In the genomic region with DNA sequence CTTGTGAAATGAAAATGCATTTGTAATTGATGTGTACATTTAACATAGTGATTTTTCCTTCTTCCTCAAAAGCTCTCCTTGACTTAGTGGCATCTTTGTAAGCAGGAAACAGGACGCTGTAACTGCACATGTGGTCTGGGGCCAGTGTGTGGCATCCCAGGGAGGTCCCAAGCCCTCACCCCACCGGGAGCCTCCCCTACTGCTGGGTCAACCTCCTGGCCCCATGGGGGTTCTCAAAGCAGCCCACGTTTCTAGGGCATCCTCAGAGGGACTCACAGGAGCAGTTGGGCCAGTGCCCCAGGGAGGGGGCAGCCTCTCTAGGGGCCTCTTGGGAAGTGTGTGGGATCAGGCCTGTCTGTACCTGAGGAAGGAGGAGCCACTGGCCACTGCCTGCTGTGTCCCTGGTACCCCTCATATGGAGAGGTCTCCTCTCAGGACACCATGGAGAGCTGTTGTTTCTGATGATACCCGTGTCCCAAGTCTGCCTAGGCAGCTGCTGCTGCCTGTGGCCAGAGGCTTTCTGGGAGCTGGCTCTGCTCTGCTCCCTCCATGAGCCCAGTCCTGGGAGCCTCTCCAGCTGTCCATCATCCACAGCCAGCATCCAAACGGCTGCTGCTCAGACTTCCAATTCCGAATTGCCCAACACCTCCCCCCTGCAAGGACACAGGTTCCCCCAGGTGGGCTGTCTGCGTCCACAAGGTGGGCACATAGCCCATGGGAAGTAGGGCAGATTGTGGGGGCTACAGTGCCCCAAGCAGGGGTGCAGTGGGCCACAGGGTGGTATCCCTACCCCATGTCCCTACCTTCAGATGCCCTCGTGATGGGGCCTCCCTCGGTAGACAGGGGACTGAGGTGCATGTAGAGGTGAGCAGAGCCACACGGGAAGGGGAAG, we compare ENCODE assay signal across 17 cellular contexts. TPM values are rescaled to one million over a fixed set of nuclear protein-coding genes. Genes with fewer than 3 reads are reported as not detected.
DNase-seq lines count a peak whose midpoint lies in the region; ATAC-seq and TF ChIP-seq lines count a peak whose summit lies in the region.
"Had no signal": no experiment of that assay in that cellular context is flagged by ENCODE, and none has a peak within 500 bp of the region (broad histone marks: within the 10 kb centered on the region; RNA-seq: fewer than 3 reads in every experiment).

No MANE protein-coding gene starts in this region.

- no CpG with 5 or more reads among the region's 10 CpGs for WGBS in neuronal stem cell (ENCODE audit: extremely low coverage in 2 of 2, insufficient read length in 2 of 2, insufficient replicate concordance in 1 of 2), 2 donors

- peak overlapping the region; percentile 68 for H2BK5ac ChIP-seq in neuronal stem cell (ENCODE audit: low read length)

- H3K79me1 ChIP-seq in neuronal stem cell (ENCODE audit: low read depth, low read length): peaks cover 2% of the 10 kb centered on the region

- H4K8ac ChIP-seq in neuronal stem cell (ENCODE audit: low read depth, low read length): no peak overlapping the region

- H3K14ac ChIP-seq in neuronal stem cell (ENCODE audit: low read length): no peak overlapping the region

- intact Hi-C loops in left ventricle myocardium inferior (cut with micrococcal nuclease): no loop called here
- intact Hi-C loops in cardiac septum (cut with DNase I): no loop called here

- no peak overlapping the region for H2AFZ ChIP-seq in neuronal stem cell (ENCODE audit: low read length)

- peak overlapping the region; percentile 41 for H3K27ac Mint-ChIP-seq in activated T-helper 17 cell treated with anti-CD3 and anti-CD28 coated beads, Interleukin-2, amount 50 U/mL, for 72 hours

- H2BK120ac ChIP-seq in neuronal stem cell (ENCODE audit: low read depth, low read length): no peak overlapping the region

- no peaks in the 10 kb centered on the region for H3K4me1 Mint-ChIP-seq in activated T-helper 17 cell treated with anti-CD3 and anti-CD28 coated beads, Interleukin-2, amount 50 U/mL, for 72 hours
- H3K4me1 Mint-ChIP-seq: CD14-positive monocyte had no signal

- H3K36me3 Mint-ChIP-seq in activated T-helper 17 cell treated with anti-CD3 and anti-CD28 coated beads, Interleukin-2, amount 50 U/mL, for 72 hours (ENCODE audit: low read depth): no peaks in the 10 kb centered on the region
- H3K36me3 Mint-ChIP-seq: CD14-positive monocyte had no signal

- no peak for ATAC-seq in activated T-helper 17 cell treated with anti-CD3 and anti-CD28 coated beads, Interleukin-2, amount 50 U/mL, for 72 hours (replicated peaks)
- no peak for ATAC-seq in HG03565 (IDR thresholded peaks at IDR 0.05; ENCODE audit: unreplicated experiment)
- ATAC-seq in GM19351 (IDR thresholded peaks at IDR 0.05; ENCODE audit: unreplicated experiment): no peak
- no peak for ATAC-seq in GM18511 (IDR thresholded peaks at IDR 0.05; ENCODE audit: unreplicated experiment)

- H3K9me3 Mint-ChIP-seq in activated T-helper 17 cell treated with anti-CD3 and anti-CD28 coated beads, Interleukin-2, amount 50 U/mL, for 72 hours: no peaks in the 10 kb centered on the region

- H3K4me3 Mint-ChIP-seq in activated T-helper 17 cell treated with anti-CD3 and anti-CD28 coated beads, Interleukin-2, amount 50 U/mL, for 72 hours: no peak overlapping the region
- H3K4me3 Mint-ChIP-seq: CD14-positive monocyte had no signal

- H3K36me3 ChIP-seq in left ventricle myocardium inferior: no peaks in the 10 kb centered on the region
- no peaks in the 10 kb centered on the region for H3K36me3 ChIP-seq in neuronal stem cell (replicated peaks in 1 of 2; ENCODE audit: control insufficient read depth in 2 of 2, insufficient read depth in 2 of 2, low read length in 2 of 2)

- H3K4me3 ChIP-seq in left ventricle myocardium inferior (no peak overlapping the region), neuronal stem cell (ENCODE audit: low read length in 2 of 2) (no peak overlapping the region)

- H3K4me1 ChIP-seq in left ventricle myocardium inferior (no peaks in the 10 kb centered on the region), neuronal stem cell (ENCODE audit: control insufficient read depth in 2 of 2, insufficient read depth in 1 of 2, low read depth in 1 of 2, low read length in 2 of 2) (peaks cover 0 to 9% of the 10 kb centered on the region in 2 donors)

- DNase-seq in left ventricle myocardium inferior (no peak), cardiac septum (ENCODE audit: low spot score) (no peak), neuronal stem cell (ENCODE audit: low spot score) (no peak)
- DNase-seq: DND-41, H7, NCI-H1092, NCI-H1436 treated with DMSO at 0.1 percent for 48 hours, NCI-H2081, NCI-H2171 treated with DMSO at 0.1 percent for 48 hours, NCI-H446 treated with DMSO at 0.1 percent for 48 hours, NCI-H748 treated with DMSO at 0.1 percent for 48 hours had no signal

- no peak overlapping the region for H3K4me2 ChIP-seq in neuronal stem cell (ENCODE audit: insufficient read depth, low read length, poor library complexity, severe bottlenecking)

- peak overlapping the region; percentile 84 for H3K18ac ChIP-seq in neuronal stem cell (ENCODE audit: low read length)

- H2AK5ac ChIP-seq in neuronal stem cell (ENCODE audit: low read depth, low read length): peak overlapping the region; percentile 80

- peak overlapping the region; percentile 46 for H3K27ac ChIP-seq in left ventricle myocardium inferior (replicated peaks)
- H3K27ac ChIP-seq in neuronal stem cell (replicated peaks; ENCODE audit: low read length): no peak overlapping the region
- H3K27ac ChIP-seq: HL-60 had no signal

- peak overlapping the region; percentile 47 for H3K4ac ChIP-seq in neuronal stem cell (ENCODE audit: low read length)

- no peak overlapping the region for H4K91ac ChIP-seq in neuronal stem cell (ENCODE audit: low read depth, low read length, poor library complexity)

- peak overlapping the region; percentile 63 for H3K9ac ChIP-seq in neuronal stem cell (ENCODE audit: low read depth, low read length, poor library complexity)

- TF ChIP-seq CTCF in left ventricle myocardium inferior (IDR thresholded peaks at IDR 0.05; ENCODE audit: borderline replicate concordance): no peak

- no peak overlapping the region for H3K23ac ChIP-seq in neuronal stem cell (ENCODE audit: low read depth, low read length, poor library complexity)

- peak overlapping the region; percentile 77 for H2BK15ac ChIP-seq in neuronal stem cell (ENCODE audit: low read length)

- H3K9me3 ChIP-seq in left ventricle myocardium inferior (replicated peaks): no peaks in the 10 kb centered on the region
- no peaks in the 10 kb centered on the region for H3K9me3 ChIP-seq in neuronal stem cell (replicated peaks in 1 of 2; ENCODE audit: control insufficient read depth in 2 of 2, insufficient read depth in 1 of 2, low read depth in 1 of 2, low read length in 2 of 2)

- no peak overlapping the region for H2BK12ac ChIP-seq in neuronal stem cell (ENCODE audit: low read length)

- no peaks in the 10 kb centered on the region for H3K27me3 Mint-ChIP-seq in activated T-helper 17 cell treated with anti-CD3 and anti-CD28 coated beads, Interleukin-2, amount 50 U/mL, for 72 hours

- H3K27me3 ChIP-seq in left ventricle myocardium inferior (ENCODE audit: low read depth) (peaks cover 4% of the 10 kb centered on the region), neuronal stem cell (ENCODE audit: control insufficient read depth in 3 of 3, insufficient read depth in 3 of 3, low read depth in 1 of 3, low read length in 3 of 3) (peaks cover 0 to 7% (median 0%) of the 10 kb centered on the region in 3 experiments)

RNA-seq across cellular contexts. Expression of a gene that starts 13.4 kb away (rescaled TPM):
- 5.3 TPM for total RNA-seq in left ventricle myocardium inferior
- total RNA-seq in cardiac septum: 3.9 TPM
- not detected for total RNA-seq in activated T-helper 17 cell treated with anti-CD3 and anti-CD28 coated beads, Interleukin-2, amount 50 U/mL, for 72 hours
- 38.1 TPM for polyA plus RNA-seq in neuronal stem cell (2013, experiment 1 of 2)
- 36.3 TPM for polyA plus RNA-seq in neuronal stem cell (2013, experiment 2 of 2)
- polyA plus RNA-seq: CD14-positive monocyte had no signal
